ENCODE assay signal across 16 cellular contexts in genomic region chr7:83439021-83439420, GRCh38.
DNase-seq lines count a peak whose midpoint lies in the region; TF ChIP-seq lines count a peak whose summit lies in the region.
"Had no signal": no experiment of that assay in that cellular context is flagged by ENCODE, and none has a peak within 500 bp of the region (broad histone marks: within the 10 kb centered on the region; RNA-seq: fewer than 3 reads in every experiment).

No MANE protein-coding gene starts in this region.

- no peak overlapping the region for H3K23ac ChIP-seq in H9 (ENCODE audit: insufficient read length, low read depth, low read length)

- no peak overlapping the region for H2BK120ac ChIP-seq in H9 (ENCODE audit: low read depth, low read length, poor library complexity, severe bottlenecking)

- H3K4me2 ChIP-seq in H9 (ENCODE audit: insufficient read depth, insufficient read length, low read length) = no peak overlapping the region
- H3K4me2 ChIP-seq: BLaER1 treated with 17β-estradiol and CSF1 and Interleukin-3, amounts not matched to agents 10 nM and 100 nM had no signal

- H2AFZ ChIP-seq in H9 (ENCODE audit: low read length) = no peak overlapping the region

- H3K27ac ChIP-seq in H9 (ENCODE audit: insufficient read length, low read depth, low read length) = no peak overlapping the region
- H3K27ac ChIP-seq: BLaER1 treated with 17β-estradiol and CSF1 and Interleukin-3, amounts not matched to agents 10 nM and 100 nM had no signal

- no peak overlapping the region for H2AK5ac ChIP-seq in H9 (ENCODE audit: insufficient read length, low read length)

- H3K36me3 Mint-ChIP-seq in H9 (ENCODE audit: insufficient read depth in 1 of 3, low read depth in 3 of 3) = peaks cover 0 to 9% (median 3%) of the 10 kb centered on the region in 3 experiments; a peak in 6 of 7 replicates
- H3K36me3 Mint-ChIP-seq: IgD-negative memory B cell had no signal

- no peaks in the 10 kb centered on the region for H3K23me2 ChIP-seq in H9 (ENCODE audit: insufficient read length, low read depth, low read length, poor library complexity, severe bottlenecking)

- no peak overlapping the region for H3K4ac ChIP-seq in H9 (ENCODE audit: low read depth, low read length)

- H3K36me3 ChIP-seq in adipocyte (ENCODE audit: control insufficient read depth, insufficient read depth, low read length, severe bottlenecking) (no peaks in the 10 kb centered on the region), MG63 (no peaks in the 10 kb centered on the region)
- H3K36me3 ChIP-seq: BLaER1 treated with 17β-estradiol and CSF1 and Interleukin-3, amounts not matched to agents 10 nM and 100 nM had no signal

- H4K5ac ChIP-seq in H9 (ENCODE audit: insufficient read length, low read depth, low read length) = no peak overlapping the region

- no CpG with 5 or more reads among the region's 4 CpGs for WGBS in H9 (ENCODE audit: extremely low coverage, insufficient read length, low lambda C conversion rate)

- H3K4me3 ChIP-seq in adipocyte (ENCODE audit: low read length) (no peak overlapping the region), MG63 (no peak overlapping the region)
- H3K4me3 ChIP-seq: BLaER1 treated with 17β-estradiol and CSF1 and Interleukin-3, amounts not matched to agents 10 nM and 100 nM had no signal

- H3K56ac ChIP-seq in H9 (ENCODE audit: insufficient read length, low read depth, low read length) = no peak overlapping the region

- no peak for TF ChIP-seq CTCF in H9 (conservative IDR thresholded peaks at IDR 0.05)

- H3K4me3 Mint-ChIP-seq in H9 = no peak overlapping the region
- H3K4me3 Mint-ChIP-seq: IgD-negative memory B cell had no signal

- peaks cover 25 to 37% of the 10 kb centered on the region in 2 experiments for H3K4me1 Mint-ChIP-seq in H9
- H3K4me1 Mint-ChIP-seq: IgD-negative memory B cell had no signal

- no peak overlapping the region for H2BK12ac ChIP-seq in H9 (ENCODE audit: insufficient read length, low read depth, low read length)

- H3K27me3 ChIP-seq in adipocyte (replicated peaks; ENCODE audit: control insufficient read depth, insufficient read depth, low read length) = no peaks in the 10 kb centered on the region
- no peaks in the 10 kb centered on the region for H3K27me3 ChIP-seq in MG63
- H3K27me3 ChIP-seq in H9 (ENCODE audit: insufficient read depth, low read length) = no peaks in the 10 kb centered on the region
- H3K27me3 ChIP-seq: BLaER1 treated with 17β-estradiol and CSF1 and Interleukin-3, amounts not matched to agents 10 nM and 100 nM had no signal

- no peaks in the 10 kb centered on the region for H3K79me2 ChIP-seq in H9 (ENCODE audit: insufficient read depth, low read length)

- no peak overlapping the region for H4K8ac ChIP-seq in H9 (replicated peaks; ENCODE audit: insufficient read length, low read depth, low read length)

- H3K27ac Mint-ChIP-seq in H9 = peak overlapping the region in 1 of 3 experiments; percentile 18; a peak in 2 of 7 replicates
- H3K27ac Mint-ChIP-seq: IgD-negative memory B cell had no signal

- DNase-seq in LHCN-M2 (ENCODE audit: low read depth) = peak; percentile 67
- peak; percentile 1 for DNase-seq in adipocyte (ENCODE audit: low read depth)
- peak; percentile 24 for DNase-seq in globus pallidus (ENCODE audit: low spot score)
- DNase-seq in pons (ENCODE audit: low spot score) = peak; percentile 49
- DNase-seq in MG63 = no peak
- no peak for DNase-seq in AML-193 (lab: John Stamatoyannopoulos, UW)
- DNase-seq in hepatic stellate cell (ENCODE audit: low spot score) = no peak
- no peak for DNase-seq in H9
- DNase-seq: H7, NCI-H1436 treated with DMSO at 0.1 percent for 48 hours, NCI-H2081 treated with DMSO at 0.1 percent for 48 hours, NCI-H2227 treated with DMSO at 0.1 percent for 48 hours, NCI-H526, PC-3 had no signal

- H3K18ac ChIP-seq in H9 (ENCODE audit: insufficient read length, low read depth, low read length) = no peak overlapping the region

- H4K20me1 ChIP-seq in H9 (ENCODE audit: control insufficient read depth, insufficient read depth, insufficient read length) = no peaks in the 10 kb centered on the region
- H4K20me1 ChIP-seq: BLaER1 treated with 17β-estradiol and CSF1 and Interleukin-3, amounts not matched to agents 10 nM and 100 nM had no signal

- no peak overlapping the region for H4K91ac ChIP-seq in H9 (ENCODE audit: insufficient read length, low read depth, low read length)

- H3K4me1 ChIP-seq in adipocyte (ENCODE audit: control insufficient read depth, insufficient read depth, low read length) = no peaks in the 10 kb centered on the region
- peaks cover 8% of the 10 kb centered on the region for H3K4me1 ChIP-seq in H9 (ENCODE audit: insufficient read depth, low read length)
- H3K4me1 ChIP-seq: BLaER1 treated with 17β-estradiol and CSF1 and Interleukin-3, amounts not matched to agents 10 nM and 100 nM had no signal

- no peak overlapping the region for H2BK20ac ChIP-seq in H9 (ENCODE audit: low read depth, low read length, poor library complexity, severe bottlenecking)

- no peaks in the 10 kb centered on the region for H3K27me3 Mint-ChIP-seq in H9 (ENCODE audit: low read depth)
- H3K27me3 Mint-ChIP-seq: IgD-negative memory B cell had no signal

- H3K14ac ChIP-seq in H9 (ENCODE audit: insufficient read depth, low read length) = no peak overlapping the region

- no peaks in the 10 kb centered on the region for H3K79me1 ChIP-seq in H9 (ENCODE audit: insufficient read depth, low read depth, low read length, poor library complexity, severe bottlenecking)

- no peak overlapping the region for H3T11ph ChIP-seq in H9 (ENCODE audit: low read length)

- H3K9me3 ChIP-seq in adipocyte (ENCODE audit: control insufficient read depth, low read length) = no peaks in the 10 kb centered on the region
- H3K9me3 ChIP-seq in MG63 = no peaks in the 10 kb centered on the region
- no peaks in the 10 kb centered on the region for H3K9me3 ChIP-seq in H9 (ENCODE audit: control insufficient read depth, low read depth, low read length)
- H3K9me3 ChIP-seq: BLaER1 treated with 17β-estradiol and CSF1 and Interleukin-3, amounts not matched to agents 10 nM and 100 nM had no signal

- H2BK15ac ChIP-seq in H9 (ENCODE audit: low read depth, low read length) = no peak overlapping the region

- peaks cover 5 to 11% of the 10 kb centered on the region in 2 experiments; a peak in 4 of 5 replicates for H3K9me3 Mint-ChIP-seq in H9

- no peak overlapping the region for H2BK5ac ChIP-seq in H9 (ENCODE audit: insufficient read length, low read length)

- H3K9ac ChIP-seq in adipocyte (ENCODE audit: low read length) (no peak overlapping the region), H9 (ENCODE audit: extremely low read depth, insufficient read length, low read length) (no peak overlapping the region)
- H3K9ac ChIP-seq: BLaER1 treated with 17β-estradiol and CSF1 and Interleukin-3, amounts not matched to agents 10 nM and 100 nM had no signal

Comparison
In these comparisons a context has a peak if more than half of its experiments do, and no peak if none do; other contexts are left out.
1. DNase-seq: peak in LHCN-M2 (single experiment), adipocyte (single experiment), globus pallidus (single experiment) and pons (single experiment); none in MG63 (single experiment), AML-193 (0 of 2), hepatic stellate cell (single experiment) and H9 (single experiment).